1 cellular context compared by ENCODE assay signal in genomic region chr2:83067947-83068346, GRCh38.
TF ChIP-seq lines count a peak whose summit lies in the region.

No MANE protein-coding gene starts in this region.

TF ChIP-seq in SK-N-SH treated with all-trans-retinoic acid at 6 μM for 48 hours, 23 proteins besides CTCF, POLR2A, EP300 and RAD21 (continued from another document):
- TF ChIP-seq BACH2 (CRISPR knock-in tag; IDR thresholded peaks at IDR 0.05; ENCODE audit: borderline replicate concordance) (no peak), ZNF565 (CRISPR knock-in tag; conservative IDR thresholded peaks at IDR 0.05; ENCODE audit: low read depth) (no peak)
TF ChIP-seq in SK-N-SH treated with all-trans-retinoic acid at 6 μM for 48 hours: peak in this region for 0.
